7 cellular contexts compared by ENCODE assay signal in the genomic region with DNA sequence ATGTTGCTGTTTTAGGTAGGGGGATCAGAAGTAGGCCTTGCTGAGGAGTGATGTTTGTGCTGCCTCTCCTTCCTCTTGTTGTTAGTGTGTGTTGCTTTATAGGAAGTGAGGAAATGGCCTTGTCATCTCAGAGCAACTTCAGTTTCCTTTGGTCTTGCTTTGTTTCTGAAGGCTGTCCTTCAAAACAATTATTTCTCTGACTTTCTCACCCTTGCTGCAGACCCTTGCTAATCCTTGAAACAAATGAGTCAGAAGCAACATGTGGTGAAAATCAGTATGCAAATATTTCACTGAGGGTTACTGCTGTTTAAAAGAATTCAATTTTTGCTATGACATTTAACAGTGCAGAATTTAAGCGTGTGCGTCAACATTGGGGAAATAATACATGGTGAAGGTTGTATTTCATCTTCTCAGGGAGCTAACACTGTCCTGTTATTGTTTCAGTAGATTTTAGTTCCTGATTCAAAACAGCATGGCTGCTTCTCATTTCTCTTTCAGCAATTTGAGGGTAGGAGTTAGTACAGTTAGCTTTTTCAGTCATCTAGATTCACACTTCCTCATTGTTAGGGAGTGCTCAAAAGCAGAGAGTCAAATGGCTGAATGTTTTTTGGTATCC.
DNase-seq lines count a peak whose midpoint lies in the region; ATAC-seq, FAIRE-seq and TF ChIP-seq lines count a peak whose summit lies in the region.

No MANE protein-coding gene starts in this region.

- peak overlapping the region; percentile 45 for H2AFZ ChIP-seq in OCI-LY1 (ENCODE audit: low read length)

- peak overlapping the region; percentile 96 for H3K27ac ChIP-seq in OCI-LY1 (ENCODE audit: low read depth, low read length, poor library complexity, severe bottlenecking)
- H3K27ac ChIP-seq in RWPE1 = no peak overlapping the region

- H3K4me2 ChIP-seq in OCI-LY1 (ENCODE audit: low read length) = peak overlapping the region; percentile 53

- no peaks in the 10 kb centered on the region for H3K27me3 ChIP-seq in OCI-LY1 (ENCODE audit: insufficient read depth, low read length)

- H3K9ac ChIP-seq in OCI-LY1 (ENCODE audit: low read length) = peak overlapping the region; percentile 48; the same call in 1 of the 2 replicates

- no peaks in the 10 kb centered on the region for H3K9me2 ChIP-seq in OCI-LY1 (ENCODE audit: low read depth, low read length)

- POLR2A ChIA-PET in RWPE1 (lab: Yijun Ruan, JAX; ENCODE audit: low non-redundant PET) = no interaction called here

- H3K4me1 ChIP-seq in OCI-LY1 (ENCODE audit: insufficient read depth, low read length, severe bottlenecking) = peaks cover 64% of the 10 kb centered on the region

- peak overlapping the region; percentile 18 for H3K4me3 ChIP-seq in OCI-LY1 (ENCODE audit: low read depth, low read length, poor library complexity, severe bottlenecking)

- no peaks in the 10 kb centered on the region for H3K9me3 ChIP-seq in OCI-LY1 (ENCODE audit: low read length)

- no peaks in the 10 kb centered on the region for H3F3A ChIP-seq in OCI-LY1 (ENCODE audit: insufficient read depth, low read length)

- peak; percentile 84 for ATAC-seq in GM19025 (IDR thresholded peaks at IDR 0.05; ENCODE audit: low read depth, unreplicated experiment)
- ATAC-seq in HG02840 (IDR thresholded peaks at IDR 0.05; ENCODE audit: low FRiP score, unreplicated experiment) = peak; percentile 93

- H3K36me3 ChIP-seq in OCI-LY1 (ENCODE audit: insufficient read depth, low read length) = peaks cover 87% of the 10 kb centered on the region

- peaks cover 32% of the 10 kb centered on the region for H3K79me2 ChIP-seq in OCI-LY1 (ENCODE audit: insufficient read depth, low read length)

- DNase-seq in iris pigment epithelial cell (ENCODE audit: low read depth) (peak; percentile 76), NCI-H2081 (lab: John Stamatoyannopoulos, UW) (no peak), RWPE1 (ENCODE audit: low spot score) (no peak), D721Med (ENCODE audit: insufficient read length, low spot score) (no peak)

- CTCF ChIA-PET in RWPE1 (lab: Yijun Ruan, JAX) = no interaction called here

- no peak for FAIRE-seq in D721Med (lab: Jason Lieb, UNC)

- H4K20me1 ChIP-seq in OCI-LY1 (ENCODE audit: insufficient read depth, low read length) = no peaks in the 10 kb centered on the region

- TF ChIP-seq CTCF in OCI-LY1 (IDR thresholded peaks at IDR 0.05; ENCODE audit: low read length) (no peak), RWPE1 (conservative IDR thresholded peaks at IDR 0.05; ENCODE audit: low read depth) (no peak), D721Med (IDR thresholded peaks at IDR 0.05; ENCODE audit: insufficient read depth, missing control alignments) (no peak)
